Comparison of ENCODE assay signal across 23 cellular contexts in the genomic region with DNA sequence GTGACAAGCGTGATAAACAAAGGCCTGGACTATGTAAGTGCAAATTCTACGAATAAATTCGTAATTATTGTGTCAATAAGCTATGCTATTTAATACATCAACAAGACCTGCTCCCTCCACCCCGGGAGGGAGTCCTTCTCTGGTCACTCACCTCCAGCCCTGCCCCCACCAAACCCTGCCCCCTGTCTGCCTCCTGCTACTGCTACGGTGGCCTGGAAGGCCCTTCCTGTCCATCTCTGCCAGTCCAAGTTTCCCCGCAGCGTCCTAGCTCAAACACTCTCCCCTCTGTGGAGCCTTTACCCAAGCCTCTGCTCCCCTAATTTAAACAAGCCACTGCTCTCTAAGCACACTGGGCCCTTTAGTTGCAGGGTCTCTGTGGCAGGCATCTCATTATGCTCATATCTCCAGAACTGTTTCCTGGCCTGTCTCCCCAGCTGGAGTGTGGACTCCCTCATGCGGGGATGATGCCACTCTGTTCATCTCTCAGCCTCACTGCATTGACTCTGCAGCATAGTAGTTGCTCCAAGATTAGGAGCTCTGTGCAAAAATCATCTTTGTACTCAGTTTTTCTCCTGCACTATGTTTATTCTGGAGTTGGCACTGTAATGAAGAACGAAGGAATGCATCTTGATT.
DNase-seq lines count a peak whose midpoint lies in the region; ATAC-seq and TF ChIP-seq lines count a peak whose summit lies in the region.
"Had no signal": no experiment of that assay in that cellular context is flagged by ENCODE, and none has a peak within 500 bp of the region (broad histone marks: within the 10 kb centered on the region; RNA-seq: fewer than 3 reads in every experiment).

No MANE protein-coding gene starts in this region.

- H3K27me3 ChIP-seq in left ventricle myocardium inferior (ENCODE audit: low read depth), result peaks cover 4% of the 10 kb centered on the region
- H3K27me3 ChIP-seq: hepatocyte had no signal

- peaks cover 16% of the 10 kb centered on the region for H3K4me1 ChIP-seq in left ventricle myocardium inferior
- H3K4me1 ChIP-seq: HAP-1 had no signal

- intact Hi-C loops in left ventricle myocardium inferior (cut with micrococcal nuclease), result no loop called here

- H3K4me1 Mint-ChIP-seq in activated T-cell treated with anti-CD3 and anti-CD28 coated beads, Interleukin-2, amount 50 U/mL, for 4 hours (ENCODE audit: low read depth), result no peaks in the 10 kb centered on the region
- H3K4me1 Mint-ChIP-seq: CD4-positive, CD25-positive, alpha-beta regulatory T cell had no signal

- H3K9me3 ChIP-seq in left ventricle myocardium inferior (replicated peaks), result no peaks in the 10 kb centered on the region

- no peak for ATAC-seq in activated T-cell treated with anti-CD3 and anti-CD28 coated beads, Interleukin-2, amount 50 U/mL, for 4 hours

- H3K27ac ChIP-seq in angular gyrus (ENCODE audit: low read depth, low read length), result peak overlapping the region; percentile 15
- H3K27ac ChIP-seq in left ventricle myocardium inferior (replicated peaks), result peak overlapping the region; percentile 46
- H3K27ac ChIP-seq: hepatocyte had no signal

- H3K4me3 Mint-ChIP-seq in activated T-cell treated with anti-CD3 and anti-CD28 coated beads, Interleukin-2, amount 50 U/mL, for 4 hours, result no peak overlapping the region
- H3K4me3 Mint-ChIP-seq: activated T-cell treated with anti-CD3 and anti-CD28 coated beads, Interleukin-2, amount 50 U/mL, for 24 hours; CD4-positive, CD25-positive, alpha-beta regulatory T cell had no signal

- no peaks in the 10 kb centered on the region for H3K36me3 Mint-ChIP-seq in activated T-cell treated with anti-CD3 and anti-CD28 coated beads, Interleukin-2, amount 50 U/mL, for 4 hours (ENCODE audit: insufficient read depth)
- H3K36me3 Mint-ChIP-seq: CD4-positive, CD25-positive, alpha-beta regulatory T cell had no signal

- H3K9me3 Mint-ChIP-seq in activated T-cell treated with anti-CD3 and anti-CD28 coated beads, Interleukin-2, amount 50 U/mL, for 4 hours, result no peaks in the 10 kb centered on the region
- H3K9me3 Mint-ChIP-seq: activated T-cell treated with anti-CD3 and anti-CD28 coated beads, Interleukin-2, amount 50 U/mL, for 24 hours had no signal

- H3K36me3 ChIP-seq in left ventricle myocardium inferior, result no peaks in the 10 kb centered on the region
- H3K36me3 ChIP-seq: HAP-1 had no signal

- H3K4me3 ChIP-seq in left ventricle myocardium inferior, result peak overlapping the region; percentile 34
- H3K4me3 ChIP-seq: HAP-1, hepatocyte, lung had no signal

- DNase-seq in ELF-1 (ENCODE audit: low read depth, low spot score), result peak; percentile 9
- DNase-seq in left ventricle myocardium inferior, result peak; percentile 27
- DNase-seq in pons (ENCODE audit: low spot score), result peak; percentile 35
- no peak for DNase-seq in NCI-H1694 treated with DMSO at 0.1 percent for 48 hours (lab: John Stamatoyannopoulos, UW)
- DNase-seq in activated T-cell treated with anti-CD3 and anti-CD28 coated beads, Interleukin-2, amount 50 U/mL, for 4 hours, result no peak
- no peak for DNase-seq in DMS153 (lab: John Stamatoyannopoulos, UW)
- no peak for DNase-seq in HUDEP-2 (lab: John Stamatoyannopoulos, UW; ENCODE audit: unreplicated experiment in 76 of 76)
- DNase-seq: activated CD4-positive, CD25-positive, alpha-beta regulatory T cell treated with anti-CD3 and anti-CD28 coated beads, Interleukin-2, amount 50 U/mL, for 72 hours; activated naive CD4-positive, alpha-beta T cell; activated T-cell treated with anti-CD3 and anti-CD28 coated beads, Interleukin-2, amount 50 U/mL, for 24 hours; CD4-positive, CD25-positive, alpha-beta regulatory T cell; central memory CD4-positive, alpha-beta T cell; DMS 273 treated with DMSO at 0.1 percent for 48 hours; foreskin fibroblast; KG1; NCI-H748 treated with DMSO at 0.1 percent for 48 hours; occipital lobe; retina; stimulated activated CD4-positive, alpha-beta T cell treated with anti-CD3 and anti-CD28 coated beads, Interleukin-12 subunit alpha, Interleukin-12 subunit beta, amount 100 ng/mL, for 4 hours had no signal

- H3K27me3 Mint-ChIP-seq in activated T-cell treated with anti-CD3 and anti-CD28 coated beads, Interleukin-2, amount 50 U/mL, for 4 hours (ENCODE audit: low read depth), result no peaks in the 10 kb centered on the region
- H3K27me3 Mint-ChIP-seq: CD4-positive, CD25-positive, alpha-beta regulatory T cell had no signal

- TF ChIP-seq CTCF in left ventricle myocardium inferior (IDR thresholded peaks at IDR 0.05; ENCODE audit: borderline replicate concordance), result no peak

Comparison
In these comparisons a context has a peak if more than half of its experiments do, and no peak if none do; other contexts are left out.
1. DNase-seq: peak in ELF-1 (single experiment), left ventricle myocardium inferior (single experiment) and pons (single experiment); none in NCI-H1694 treated with DMSO at 0.1 percent for 48 hours (single experiment), activated T-cell treated with anti-CD3 and anti-CD28 coated beads, Interleukin-2, amount 50 U/mL, for 4 hours (single experiment), DMS153 (single experiment) and HUDEP-2 (0 of 76).